In genomic region chr13:27147530-27148170, GRCh38 we compare ENCODE assay signal across 1 cellular context.
TF ChIP-seq lines count a peak whose summit lies in the region.

No MANE protein-coding gene starts in this region.

TF ChIP-seq in IMR-90, 13 proteins besides CTCF, POLR2A, EP300 and RAD21 (continued from another document):
- TF ChIP-seq SMC3 (IDR thresholded peaks at IDR 0.05; ENCODE audit: low read depth, low read length): no peak
- no peak for TF ChIP-seq MAZ (IDR thresholded peaks at IDR 0.05; ENCODE audit: borderline replicate concordance, low read depth, low read length)
- no peak for TF ChIP-seq BHLHE40 (IDR thresholded peaks at IDR 0.05; ENCODE audit: low read depth, low read length)
- no peak for TF ChIP-seq RFX5 (IDR thresholded peaks at IDR 0.05; ENCODE audit: low read depth, low read length)
- no peak for TF ChIP-seq CEBPB (IDR thresholded peaks at IDR 0.05; ENCODE audit: low read depth, low read length)
- TF ChIP-seq FOS (IDR thresholded peaks at IDR 0.05; ENCODE audit: low read depth, low read length): no peak
- TF ChIP-seq NFE2L2 (IDR thresholded peaks at IDR 0.05; ENCODE audit: low read depth, low read length): no peak
